8 cellular contexts compared by ENCODE assay signal in genomic region chr19:57599761-57600383, GRCh38. TPM values are rescaled to one million over a fixed set of nuclear protein-coding genes. Genes with fewer than 3 reads are reported as not detected.
DNase-seq lines count a peak whose midpoint lies in the region; TF ChIP-seq lines count a peak whose summit lies in the region.

Gene ZNF530, plus strand, starts transcription at chr19:57599885. Its CDS starts 4,461 bp downstream, at chr19:57604346.

- H3K27me3 ChIP-seq in Loucy (ENCODE audit: insufficient read depth, low read length, poor library complexity, severe bottlenecking) (peaks cover 9% of the 10 kb centered on the region), neural progenitor cell (no peaks in the 10 kb centered on the region), stomach smooth muscle (ENCODE audit: control insufficient read depth in 1 of 2, insufficient read depth in 2 of 2, low read length in 2 of 2) (no peaks in the 10 kb centered on the region)

- H3K4me1 Mint-ChIP-seq in neural progenitor cell, result peaks cover 7% of the 10 kb centered on the region

- no peak within 1 kb of the TSS for H3K27ac Mint-ChIP-seq in neural progenitor cell

- H2AFZ ChIP-seq in Loucy (ENCODE audit: low read length) (peak within 1 kb of the TSS; percentile 93), neural progenitor cell (replicated peaks) (peak within 1 kb of the TSS; percentile 100)

- DNase-seq in Daoy (ENCODE audit: low read depth) (peak; percentile 96), GOT3 (lab: John Stamatoyannopoulos, UW) (peak; percentile 24), SIG-M5 (lab: John Stamatoyannopoulos, UW) (peak; percentile 5), activated gamma-delta T cell treated with Interleukin-2 at 50 U/mL for 16 hours (peak; percentile 87), foreskin melanocyte (peak; percentile 87), neural progenitor cell (ENCODE audit: low spot score) (peak; percentile 95)

- peak within 1 kb of the TSS; percentile 84 for H3K9ac ChIP-seq in Loucy (ENCODE audit: low read depth, low read length, poor library complexity, severe bottlenecking)
- peak within 1 kb of the TSS; percentile 59 for H3K9ac ChIP-seq in neural progenitor cell
- H3K9ac ChIP-seq in stomach smooth muscle (ENCODE audit: low read length in 2 of 2), result peak within 1 kb of the TSS; percentile 63 to 71

- peaks cover 8% of the 10 kb centered on the region; the same call in 1 of the 2 replicates for H3K36me3 ChIP-seq in Loucy (ENCODE audit: insufficient read depth, low read length)
- no peaks in the 10 kb centered on the region for H3K36me3 ChIP-seq in neural progenitor cell
- H3K36me3 ChIP-seq in stomach smooth muscle (ENCODE audit: control insufficient read depth in 2 of 2, insufficient read depth in 2 of 2, low read length in 2 of 2), result peaks cover 8 to 19% of the 10 kb centered on the region in 2 donors

- H3K4me3 ChIP-seq in Loucy (ENCODE audit: low read length, poor library complexity, severe bottlenecking) (peak within 1 kb of the TSS; percentile 88), neural progenitor cell (peak within 1 kb of the TSS; percentile 88), stomach smooth muscle (ENCODE audit: low read length in 2 of 2) (peak within 1 kb of the TSS; percentile 53 to 93)

- H3K4me3 Mint-ChIP-seq in neural progenitor cell, result peak within 1 kb of the TSS; percentile 89

- H3K79me2 ChIP-seq in Loucy (ENCODE audit: insufficient read depth, low read length) (peaks cover 20% of the 10 kb centered on the region), neural progenitor cell (ENCODE audit: low read depth) (peaks cover 16% of the 10 kb centered on the region)

- TF ChIP-seq CTCF in Loucy (conservative IDR thresholded peaks at IDR 0.05; ENCODE audit: low read length), result no peak
- no peak for TF ChIP-seq CTCF in neural progenitor cell (IDR thresholded peaks at IDR 0.05)

- H3K4me1 ChIP-seq in Loucy (ENCODE audit: insufficient read depth, low read length, poor library complexity, severe bottlenecking) (peaks cover 17% of the 10 kb centered on the region), neural progenitor cell (peaks cover 8% of the 10 kb centered on the region), stomach smooth muscle (ENCODE audit: control insufficient read depth, insufficient read depth, low read length) (peaks cover 17% of the 10 kb centered on the region)

- H3K4me2 ChIP-seq in Loucy (ENCODE audit: low read depth, low read length, poor library complexity, severe bottlenecking), result peak within 1 kb of the TSS; percentile 96
- H3K4me2 ChIP-seq in neural progenitor cell, result peak within 1 kb of the TSS; percentile 87

- H4K20me1 ChIP-seq in Loucy (ENCODE audit: insufficient read depth, low read length, poor library complexity, severe bottlenecking) (no peaks in the 10 kb centered on the region), neural progenitor cell (ENCODE audit: low read depth) (no peaks in the 10 kb centered on the region)

- H3K27ac ChIP-seq in neural progenitor cell (no peak within 1 kb of the TSS), stomach smooth muscle (ENCODE audit: low read length) (no peak within 1 kb of the TSS)

- H3K9me3 ChIP-seq in Loucy (ENCODE audit: insufficient read depth, low read depth, low read length), result peaks cover 10% of the 10 kb centered on the region; the same call in 1 of the 2 replicates
- no peaks in the 10 kb centered on the region for H3K9me3 ChIP-seq in neural progenitor cell (ENCODE audit: low read depth)
- H3K9me3 ChIP-seq in stomach smooth muscle (ENCODE audit: control insufficient read depth in 2 of 2, low read length in 2 of 2), result peaks cover 0 to 16% of the 10 kb centered on the region in 2 donors

- H3K36me3 Mint-ChIP-seq in neural progenitor cell, result peaks cover 27% of the 10 kb centered on the region

- peaks cover 57% of the 10 kb centered on the region for H3K9me3 Mint-ChIP-seq in neural progenitor cell

- no peaks in the 10 kb centered on the region for H3K9me2 ChIP-seq in Loucy (replicated peaks; ENCODE audit: low read depth, low read length)

- H3F3A ChIP-seq in Loucy (ENCODE audit: low read depth) (no peaks in the 10 kb centered on the region), neural progenitor cell (ENCODE audit: low read depth) (no peaks in the 10 kb centered on the region)

- peaks cover 2% of the 10 kb centered on the region for H3K27me3 Mint-ChIP-seq in neural progenitor cell (ENCODE audit: insufficient read depth, low read depth)

RNA-seq across cellular contexts. Expression of gene ZNF530, which starts in this region (rescaled TPM):
- total RNA-seq in Daoy (2014; rRNA removed; shearing (Covaris generic)), result 7.5 and 15.1 TPM in 2 replicates
- total RNA-seq in neural progenitor cell (ENCODE audit: low replicate concordance), result 10.5 and 20.4 TPM in 2 replicates

Comparison
In these comparisons a context has a peak if more than half of its experiments do, and no peak if none do; other contexts are left out.
1. DNase-seq: peak in every context shown above with its lines; median percentile 96 in Daoy; 95 in neural progenitor cell; 87 in activated gamma-delta T cell treated with Interleukin-2 at 50 U/mL for 16 hours; 87 in foreskin melanocyte; 24 in GOT3; 5 in SIG-M5.